Comparison of ENCODE assay signal across 22 cellular contexts in the genomic region with DNA sequence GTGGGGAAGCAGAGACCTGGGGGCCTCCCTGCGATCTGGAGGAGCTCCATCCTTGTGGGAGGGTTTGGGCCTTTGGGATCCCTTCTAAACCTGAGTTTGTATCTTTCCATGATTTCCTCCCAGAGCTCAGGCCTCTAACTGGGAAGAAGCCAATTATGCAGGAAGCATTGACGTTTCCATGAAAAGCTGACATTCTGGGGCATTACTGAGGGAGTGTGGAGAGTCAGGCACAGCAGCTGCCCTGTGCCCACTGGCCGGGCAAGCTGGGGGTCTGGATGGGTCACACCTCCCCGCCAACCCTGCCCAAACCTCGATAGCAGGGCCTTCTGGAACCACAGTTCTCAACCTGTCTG.
"Had no signal": no experiment of that assay in that cellular context is flagged by ENCODE, and none has a peak within 500 bp of the region (broad histone marks: within the 10 kb centered on the region; RNA-seq: fewer than 3 reads in every experiment).

No MANE protein-coding gene starts in this region.

- H3K4me3 ChIP-seq: colonic mucosa, gastroesophageal sphincter, hepatocyte, ovary, skin epidermis, stomach, thoracic aorta had no signal

- ATAC-seq: left colon; naive thymus-derived CD4-positive, alpha-beta T cell; sciatic nerve had no signal

- H3K4me1 Mint-ChIP-seq: endodermal cell had no signal

- DNase-seq: caudate nucleus; colonic mucosa; effector CD4-positive, alpha-beta T cell; endodermal cell; glutamatergic neuron; kidney; left colon; mammary epithelial cell; naive thymus-derived CD4-positive, alpha-beta T cell; ovary; stimulated activated CD4-positive, alpha-beta T cell treated with anti-CD3 and anti-CD28 coated beads, Interleukin-2, amount 100 ng/mL, for 24 hours; stimulated activated CD4-positive, alpha-beta T cell treated with anti-CD3 and anti-CD28 coated beads, Interleukin-4, amount 100 ng/mL, for 4 hours; stimulated activated naive CD4-positive, alpha-beta T cell; stomach; substantia nigra; trophoblast cell had no signal

- H3K4me1 ChIP-seq: colonic mucosa, stomach had no signal

- H3K4me2 ChIP-seq: hepatocyte had no signal

- H3K27ac Mint-ChIP-seq: endodermal cell, progenitor cell of endocrine pancreas had no signal

- H3K79me2 ChIP-seq: hepatocyte had no signal

- H3K4me3 Mint-ChIP-seq: endodermal cell; naive thymus-derived CD4-positive, alpha-beta T cell had no signal

- H3K36me3 ChIP-seq: colonic mucosa, gastroesophageal sphincter, ovary, stomach, thoracic aorta had no signal

- H3K27ac ChIP-seq: colonic mucosa, hepatocyte, ovary, thoracic aorta had no signal

- H3K27me3 ChIP-seq: colonic mucosa, hepatocyte, ovary had no signal

- H2AFZ ChIP-seq: hepatocyte had no signal

- H3K9me3 ChIP-seq: colonic mucosa, gastroesophageal sphincter, ovary, stomach, thoracic aorta had no signal
